Comparison of ENCODE assay signal across 9 cellular contexts in the genomic region with DNA sequence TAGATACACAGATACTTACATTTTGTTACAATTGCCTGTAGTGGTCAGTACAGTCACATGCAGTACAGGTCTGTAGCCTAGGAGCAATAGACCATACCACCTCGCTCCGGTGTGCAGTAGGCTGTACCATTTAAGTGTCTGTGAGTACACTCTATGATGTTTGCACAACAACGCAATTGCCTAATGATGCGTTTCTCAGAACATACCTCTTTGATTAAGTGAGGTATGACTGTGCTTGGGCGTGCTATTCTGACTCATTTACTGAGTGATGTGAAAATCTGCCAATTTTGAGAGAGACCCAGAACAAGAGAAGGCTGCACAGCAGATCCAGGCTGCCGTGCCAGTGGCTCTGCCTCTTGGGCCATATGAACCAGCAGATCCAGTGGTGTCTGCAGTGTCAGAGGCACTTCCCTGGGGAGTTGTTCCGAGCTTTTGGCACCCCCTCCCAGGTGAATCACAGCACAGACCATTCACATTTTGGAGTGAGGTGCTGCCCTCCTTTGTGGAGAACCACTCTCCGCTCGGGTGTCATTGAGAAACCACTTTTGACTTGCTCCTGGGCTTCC. TPM values are rescaled to one million over a fixed set of nuclear protein-coding genes. Genes with fewer than 3 reads are reported as not detected.
DNase-seq lines count a peak whose midpoint lies in the region; ATAC-seq, FAIRE-seq and TF ChIP-seq lines count a peak whose summit lies in the region.
"Had no signal": no experiment of that assay in that cellular context is flagged by ENCODE, and none has a peak within 500 bp of the region (broad histone marks: within the 10 kb centered on the region; RNA-seq: fewer than 3 reads in every experiment).

No MANE protein-coding gene starts in this region.

- H3K27ac ChIP-seq in HepG2 (ENCODE audit: extremely low read length, insufficient read depth, low read length) = no peak overlapping the region
- H3K27ac ChIP-seq: tibial artery had no signal

- CTCF ChIA-PET in HepG2 (lab: Yijun Ruan, JAX; ENCODE audit: low intra/inter-chr PET ratio, low total read pairs) = no interaction called here
- CTCF ChIA-PET in activated CD8-positive, alpha-beta T cell treated with anti-CD3 and anti-CD28 coated beads, Interleukin-2, amount 10 ng/mL, durations not matched to agents 7 days and 5 days (lab: Charles Lee) = no interaction called here

- no peak for TF ChIP-seq CTCF in astrocyte of the cerebellum (IDR thresholded peaks at IDR 0.05; ENCODE audit: low read depth, low read length, missing control alignments)
- peak; percentile 27; the same call in 1 of the 2 replicates for TF ChIP-seq CTCF in HepG2 (CRISPR knock-in tag; IDR thresholded peaks at IDR 0.05)
- TF ChIP-seq CTCF in osteocyte (IDR thresholded peaks at IDR 0.05) = no peak
- TF ChIP-seq CTCF in glutamatergic neuron (IDR thresholded peaks at IDR 0.05; ENCODE audit: partially characterized antibody, unreplicated experiment) = no peak

- H3K4me3 ChIP-seq in astrocyte of the cerebellum (ENCODE audit: low read depth, low read length) (no peak overlapping the region), HepG2 (replicated peaks in 1 of 3; ENCODE audit: insufficient read depth in 1 of 3, low read depth in 2 of 3, low read length in 3 of 3) (no peak overlapping the region)
- H3K4me3 ChIP-seq: tibial artery had no signal

- H3K4me3 Mint-ChIP-seq in osteocyte (ENCODE audit: unreplicated experiment) (no peak overlapping the region), glutamatergic neuron (ENCODE audit: unreplicated experiment) (no peak overlapping the region)
- no peak overlapping the region for H3K4me3 Mint-ChIP-seq in activated CD8-positive, alpha-beta T cell treated with anti-CD3 and anti-CD28 coated beads, Interleukin-2, amount 10 ng/mL, durations not matched to agents 7 days and 5 days

- peaks cover 4% of the 10 kb centered on the region for H3K27me3 Mint-ChIP-seq in osteocyte (ENCODE audit: unreplicated experiment)
- H3K27me3 Mint-ChIP-seq in activated CD8-positive, alpha-beta T cell treated with anti-CD3 and anti-CD28 coated beads, Interleukin-2, amount 10 ng/mL, durations not matched to agents 7 days and 5 days (ENCODE audit: low read depth) = peaks cover 2% of the 10 kb centered on the region
- H3K27me3 Mint-ChIP-seq in glutamatergic neuron (ENCODE audit: unreplicated experiment) = no peaks in the 10 kb centered on the region

- TF ChIP-seq EP300 in HepG2 (IDR thresholded peaks at IDR 0.05; ENCODE audit: low read depth in 2 of 2, low read length in 2 of 2) (no peak), HepG2 (CRISPR knock-in tag; IDR thresholded peaks at IDR 0.05; ENCODE audit: borderline replicate concordance) (no peak)

- H3K4me1 ChIP-seq in HepG2 (ENCODE audit: insufficient read depth, low read length) = peaks cover 55% of the 10 kb centered on the region
- H3K4me1 ChIP-seq: tibial artery had no signal

- no peaks in the 10 kb centered on the region for H3K36me3 Mint-ChIP-seq in osteocyte (ENCODE audit: unreplicated experiment)
- H3K36me3 Mint-ChIP-seq in activated CD8-positive, alpha-beta T cell treated with anti-CD3 and anti-CD28 coated beads, Interleukin-2, amount 10 ng/mL, durations not matched to agents 7 days and 5 days (ENCODE audit: low read depth) = no peaks in the 10 kb centered on the region
- no peaks in the 10 kb centered on the region for H3K36me3 Mint-ChIP-seq in glutamatergic neuron (ENCODE audit: unreplicated experiment)

- H4K20me1 ChIP-seq in HepG2 (ENCODE audit: insufficient read depth, low read length) = no peaks in the 10 kb centered on the region

- 87% methylated on average over 8 of the region's 9 CpGs for WGBS in HepG2 (ENCODE audit: low lambda C conversion rate)

- H3K4me2 ChIP-seq in HepG2 (ENCODE audit: low read depth, low read length) = no peak overlapping the region

- ATAC-seq in HepG2 (no peak), HG03095 (IDR thresholded peaks at IDR 0.05; ENCODE audit: unreplicated experiment) (no peak)
- no peak for ATAC-seq in activated CD8-positive, alpha-beta T cell treated with anti-CD3 and anti-CD28 coated beads, Interleukin-2, amount 10 ng/mL, durations not matched to agents 7 days and 5 days

- no peaks in the 10 kb centered on the region for H3K79me2 ChIP-seq in HepG2 (ENCODE audit: insufficient read depth, low read length)

- TF ChIP-seq POLR2A in HepG2 (IDR thresholded peaks at IDR 0.05; ENCODE audit: insufficient read depth in 1 of 2, low read depth in 2 of 2, low read length in 2 of 2) = no peak

- H3K36me3 ChIP-seq in HepG2 (replicated peaks in 1 of 2; ENCODE audit: control insufficient read depth in 1 of 2, insufficient read depth in 2 of 2, low read length in 2 of 2) = no peaks in the 10 kb centered on the region
- H3K36me3 ChIP-seq: tibial artery had no signal

- H2AFZ ChIP-seq in HepG2 (ENCODE audit: low read length) = no peak overlapping the region

- TF ChIP-seq RAD21 in HepG2 (CRISPR knock-in tag; IDR thresholded peaks at IDR 0.05) = no peak

- H3K9me3 Mint-ChIP-seq in osteocyte (ENCODE audit: unreplicated experiment) = no peaks in the 10 kb centered on the region
- H3K9me3 Mint-ChIP-seq in activated CD8-positive, alpha-beta T cell treated with anti-CD3 and anti-CD28 coated beads, Interleukin-2, amount 10 ng/mL, durations not matched to agents 7 days and 5 days (ENCODE audit: insufficient read depth) = no peaks in the 10 kb centered on the region
- H3K9me3 Mint-ChIP-seq in glutamatergic neuron (ENCODE audit: unreplicated experiment) = peaks cover 2% of the 10 kb centered on the region

- POLR2A ChIA-PET in HepG2 (lab: Yijun Ruan, JAX) = interaction anchor here (1.4 kb wide), 1 partner anchor 70 kb away, joined by 3 read pairs; no protein-coding TSS in a partner anchor
- POLR2A ChIA-PET in activated CD8-positive, alpha-beta T cell treated with anti-CD3 and anti-CD28 coated beads, Interleukin-2, amount 10 ng/mL, durations not matched to agents 7 days and 5 days (lab: Charles Lee) = no interaction called here

- no peaks in the 10 kb centered on the region for H3K27me3 ChIP-seq in HepG2 (ENCODE audit: control insufficient read depth in 1 of 2, insufficient read depth in 2 of 2, low read length in 2 of 2)
- H3K27me3 ChIP-seq: tibial artery had no signal

- peak; percentile 77 for DNase-seq in Caki2 (ENCODE audit: low read depth)
- peak; percentile 40 for DNase-seq in NCI-H1105 (lab: John Stamatoyannopoulos, UW)
- DNase-seq in astrocyte of the cerebellum (ENCODE audit: low read depth) = peak; percentile 90
- peak; percentile 55 for DNase-seq in HepG2 (ENCODE audit: low spot score)
- no peak for DNase-seq in osteocyte (ENCODE audit: extremely low spot score, unreplicated experiment)
- DNase-seq in activated CD8-positive, alpha-beta T cell treated with anti-CD3 and anti-CD28 coated beads, Interleukin-2, amount 10 ng/mL, durations not matched to agents 7 days and 5 days = no peak
- no peak for DNase-seq in glutamatergic neuron

- no peak overlapping the region for H3K9ac ChIP-seq in HepG2 (ENCODE audit: insufficient read depth, low read depth, low read length)

- H3K9me3 ChIP-seq in HepG2 (ENCODE audit: low read length) = no peaks in the 10 kb centered on the region
- H3K9me3 ChIP-seq: tibial artery had no signal

- no peak for FAIRE-seq in HepG2 (lab: Jason Lieb, UNC)

- H3K4me1 Mint-ChIP-seq in osteocyte (ENCODE audit: unreplicated experiment) = no peaks in the 10 kb centered on the region
- H3K4me1 Mint-ChIP-seq in activated CD8-positive, alpha-beta T cell treated with anti-CD3 and anti-CD28 coated beads, Interleukin-2, amount 10 ng/mL, durations not matched to agents 7 days and 5 days (ENCODE audit: low read depth) = no peaks in the 10 kb centered on the region
- H3K4me1 Mint-ChIP-seq in glutamatergic neuron (ENCODE audit: low read depth, unreplicated experiment) = no peaks in the 10 kb centered on the region

- in situ Hi-C loops in Caki2 (cut with HindIII; ENCODE audit: low pct_unique_long_range_greater_than_20kb, low sequenced_read_pairs) (no loop called here), astrocyte of the cerebellum (cut with HindIII; ENCODE audit: low sequenced_read_pairs) (no loop called here), HepG2 (cut with HindIII; ENCODE audit: extremely low pct_ligation_motif_present, low pct_unique_long_range_greater_than_20kb) (no loop called here)

- H3K27ac Mint-ChIP-seq in osteocyte (ENCODE audit: unreplicated experiment) (no peak overlapping the region), glutamatergic neuron (ENCODE audit: unreplicated experiment) (no peak overlapping the region)
- H3K27ac Mint-ChIP-seq in activated CD8-positive, alpha-beta T cell treated with anti-CD3 and anti-CD28 coated beads, Interleukin-2, amount 10 ng/mL, durations not matched to agents 7 days and 5 days = no peak overlapping the region

- intact Hi-C loops in HepG2 (cut with micrococcal nuclease; ENCODE audit: unreplicated experiment) = no loop called here

- BruUV-seq in HepG2 (replicated peaks; lab: Mats Ljungman, UMichigan) = no TSS peak

RNA-seq across cellular contexts. Expression of gene DLK1, which starts 20.4 kb away (rescaled TPM):
- total RNA-seq in Caki2 (2014; rRNA removed; shearing (Covaris generic); ENCODE audit: low replicate concordance) = not detected in 2 replicates
- total RNA-seq in HepG2 (2016; rRNA removed; fragmentation: Illumina TruSeq; extraction: Trizol) = 48.2 and 95.5 TPM in 2 replicates
- total RNA-seq in HepG2 (2016; cell fraction: cytosol; rRNA removed; fragmentation: Illumina TruSeq; extraction: Trizol; ENCODE audit: low read depth) = 20.1 and 21.5 TPM in 2 replicates
- 42.8 and 103 TPM in 2 replicates for total RNA-seq in HepG2 (2016; cell fraction: insoluble cytoplasmic fraction; rRNA removed; fragmentation: Illumina TruSeq; extraction: Trizol)
- total RNA-seq in HepG2 (2016; cell fraction: membrane; rRNA removed; fragmentation: Illumina TruSeq; extraction: Trizol) = 36.0 and 50.6 TPM in 2 replicates
- total RNA-seq in HepG2 (2016; cell fraction: nucleus; rRNA removed; fragmentation: Illumina TruSeq; extraction: Trizol) = 89.0 and 105 TPM in 2 replicates
- polyA plus RNA-seq in HepG2 (2011; rRNA removed) = 312 and 395 TPM in 2 replicates
- polyA plus RNA-seq in HepG2 (2011; cell fraction: cytosol; rRNA removed) = 265 and 361 TPM in 2 replicates
- 341 and 399 TPM in 2 replicates for polyA plus RNA-seq in HepG2 (2011; cell fraction: nucleus; rRNA removed)
- 757 and 768 TPM in 2 replicates for polyA plus RNA-seq in HepG2 (2012)
- polyA plus RNA-seq in HepG2 (2016; cell fraction: cytosol; fragmentation: Illumina TruSeq; extraction: Trizol; ENCODE audit: low read depth) = 47.2 and 71.3 TPM in 2 replicates
- polyA plus RNA-seq in HepG2 (2016; cell fraction: insoluble cytoplasmic fraction; fragmentation: Illumina TruSeq; extraction: Trizol; ENCODE audit: low read depth) = 105 and 121 TPM in 2 replicates
- 59.9 and 79.2 TPM in 2 replicates for polyA plus RNA-seq in HepG2 (2016; cell fraction: membrane; fragmentation: Illumina TruSeq; extraction: Trizol; ENCODE audit: low read depth)
- polyA plus RNA-seq in HepG2 (2016; cell fraction: nucleus; fragmentation: Illumina TruSeq; extraction: Trizol; ENCODE audit: insufficient read depth, low read depth) = 324 and 361 TPM in 2 replicates
- polyA minus RNA-seq in HepG2 (2011; rRNA and poly(A)+ RNA removed; ENCODE audit: low replicate concordance) = 0.49 and 99.7 TPM in 2 replicates
- polyA minus RNA-seq in HepG2 (2011; cell fraction: cytosol; rRNA and poly(A)+ RNA removed) = 86.7 and 119 TPM in 2 replicates
- polyA minus RNA-seq in HepG2 (2011; cell fraction: nucleus; rRNA and poly(A)+ RNA removed) = 18.8 and 31.0 TPM in 2 replicates
- total RNA-seq in osteocyte = 0.60 and 0.86 TPM in 2 replicates
- total RNA-seq in activated CD8-positive, alpha-beta T cell treated with anti-CD3 and anti-CD28 coated beads, Interleukin-2, amount 10 ng/mL, durations not matched to agents 7 days and 5 days = not detected
- 37.3 TPM for total RNA-seq in glutamatergic neuron (ENCODE audit: unreplicated experiment)

Comparison
In these comparisons a context has a peak if more than half of its experiments do, and no peak if none do; other contexts are left out.
1. DNase-seq: peak in Caki2 (single experiment), NCI-H1105 (single experiment), astrocyte of the cerebellum (single experiment) and HepG2 (single experiment); none in osteocyte (single experiment), activated CD8-positive, alpha-beta T cell treated with anti-CD3 and anti-CD28 coated beads, Interleukin-2, amount 10 ng/mL, durations not matched to agents 7 days and 5 days (single experiment) and glutamatergic neuron (single experiment).
2. RNA of gene DLK1, which starts 20.4 kb away (total RNA-seq): 20.1 to 105 TPM in HepG2 and 37.3 TPM in glutamatergic neuron (single experiment); 0.60 to 0.86 TPM in osteocyte, not detected in Caki2 and not detected in activated CD8-positive, alpha-beta T cell treated with anti-CD3 and anti-CD28 coated beads, Interleukin-2, amount 10 ng/mL, durations not matched to agents 7 days and 5 days; every median in the first group is over 10 times any median in the second.